In genomic region chr10:122018951-122019413, GRCh38 we compare ENCODE assay signal across 13 cellular contexts. TPM values are rescaled to one million over a fixed set of nuclear protein-coding genes. Genes with fewer than 3 reads are reported as not detected.
DNase-seq lines count a peak whose midpoint lies in the region; ATAC-seq and TF ChIP-seq lines count a peak whose summit lies in the region.
"Had no signal": no experiment of that assay in that cellular context is flagged by ENCODE, and none has a peak within 500 bp of the region (broad histone marks: within the 10 kb centered on the region; RNA-seq: fewer than 3 reads in every experiment).

No MANE protein-coding gene starts in this region.

- H3K36me3 ChIP-seq in mucosa of stomach (ENCODE audit: control insufficient read depth, insufficient read depth, low read length) (no peaks in the 10 kb centered on the region), vagina (no peaks in the 10 kb centered on the region)

- no peaks in the 10 kb centered on the region for H3K36me3 Mint-ChIP-seq in activated naive CD4-positive, alpha-beta T cell treated with anti-CD3 and anti-CD28 coated beads for 36 hours (ENCODE audit: low read depth)

- H3K27ac Mint-ChIP-seq in activated naive CD4-positive, alpha-beta T cell treated with anti-CD3 and anti-CD28 coated beads for 36 hours, result no peak overlapping the region

- H3K9me3 ChIP-seq in mucosa of stomach (ENCODE audit: control insufficient read depth, low read length) (no peaks in the 10 kb centered on the region), vagina (no peaks in the 10 kb centered on the region)

- intact Hi-C loops in vagina (cut with DNase I), result no loop called here
- intact Hi-C loops in activated naive CD4-positive, alpha-beta T cell treated with anti-CD3 and anti-CD28 coated beads for 36 hours (cut with micrococcal nuclease), result no loop called here

- H3K4me1 ChIP-seq in mucosa of stomach (ENCODE audit: control insufficient read depth, insufficient read depth, low read length) (peaks cover 35% of the 10 kb centered on the region), vagina (peaks cover 12% of the 10 kb centered on the region)

- peaks cover 10% of the 10 kb centered on the region for H3K27me3 Mint-ChIP-seq in activated naive CD4-positive, alpha-beta T cell treated with anti-CD3 and anti-CD28 coated beads for 36 hours (ENCODE audit: low read depth)

- DNase-seq in NOMO-1 (lab: John Stamatoyannopoulos, UW; ENCODE audit: unreplicated experiment in 2 of 2), result peak; percentile 14 to 28
- no peak for DNase-seq in NOMO-1 treated with DMSO at 0.1 percent for 48 hours (lab: John Stamatoyannopoulos, UW; ENCODE audit: unreplicated experiment)
- no peak for DNase-seq in vagina (ENCODE audit: extremely low spot score in 2 of 2)
- DNase-seq in MV-4-11 (lab: John Stamatoyannopoulos, UW), result no peak
- no peak for DNase-seq in activated naive CD4-positive, alpha-beta T cell treated with anti-CD3 and anti-CD28 coated beads for 36 hours
- DNase-seq: central memory CD4-positive, alpha-beta T cell; glutamatergic neuron; NCI-H446; occipital lobe had no signal

- peak overlapping the region; percentile 64 for H3K4me3 ChIP-seq in mucosa of stomach (ENCODE audit: low read length)
- H3K4me3 ChIP-seq in vagina, result peak overlapping the region; percentile 8 to 23

- H3K4me1 Mint-ChIP-seq in activated naive CD4-positive, alpha-beta T cell treated with anti-CD3 and anti-CD28 coated beads for 36 hours (ENCODE audit: low read depth), result no peaks in the 10 kb centered on the region

- no peak for TF ChIP-seq POLR2A in vagina (IDR thresholded peaks at IDR 0.05)

- H3K27me3 ChIP-seq in mucosa of stomach (ENCODE audit: control insufficient read depth, insufficient read depth, low read length) (no peaks in the 10 kb centered on the region), vagina (no peaks in the 10 kb centered on the region)

- peak overlapping the region; percentile 95 for H3K9ac ChIP-seq in mucosa of stomach (ENCODE audit: low read length)

- H3K9me3 Mint-ChIP-seq in activated naive CD4-positive, alpha-beta T cell treated with anti-CD3 and anti-CD28 coated beads for 36 hours, result peaks cover 2% of the 10 kb centered on the region

- TF ChIP-seq CTCF in vagina (IDR thresholded peaks at IDR 0.05), result no peak

- CTCF ChIA-PET in activated naive CD4-positive, alpha-beta T cell treated with anti-CD3 and anti-CD28 coated beads for 36 hours (lab: Charles Lee), result no interaction called here

- H3K27ac ChIP-seq in vagina, result peak overlapping the region; percentile 65

- peak; percentile 84 for ATAC-seq in esophagus mucosa
- ATAC-seq in HG02759 (IDR thresholded peaks at IDR 0.05; ENCODE audit: unreplicated experiment), result no peak

- H3K4me3 Mint-ChIP-seq in activated naive CD4-positive, alpha-beta T cell treated with anti-CD3 and anti-CD28 coated beads for 36 hours, result no peak overlapping the region

RNA-seq across cellular contexts. Expression of gene TACC2, which starts 30.0 kb away (rescaled TPM):
- total RNA-seq in esophagus mucosa (90.0 TPM), vagina (76.4 TPM)
- not detected for total RNA-seq in activated naive CD4-positive, alpha-beta T cell treated with anti-CD3 and anti-CD28 coated beads for 36 hours
- total RNA-seq: T-helper 2 cell treated with Interferon-gamma antibody and Interleukin-4, amounts not matched to agents 100 ng/mL and 5 ng/mL, for 36 hours had no signal

RNA-seq across cellular contexts. Expression of gene NSMCE4A, which starts 44.0 kb away (rescaled TPM):
- total RNA-seq in esophagus mucosa (33.9 TPM), vagina (80.8 TPM)
- total RNA-seq in activated naive CD4-positive, alpha-beta T cell treated with anti-CD3 and anti-CD28 coated beads for 36 hours, result 10 to 100 TPM; 47.5 to 48.8 TPM

Comparison
In these comparisons a context has a peak if more than half of its experiments do, and no peak if none do; other contexts are left out.
1. DNase-seq: peak in NOMO-1 (2 of 2); none in NOMO-1 treated with DMSO at 0.1 percent for 48 hours (single experiment), vagina (0 of 2), MV-4-11 (single experiment) and activated naive CD4-positive, alpha-beta T cell treated with anti-CD3 and anti-CD28 coated beads for 36 hours (single experiment).
2. RNA of gene TACC2, which starts 30.0 kb away (total RNA-seq): 90.0 TPM in esophagus mucosa (single experiment) and 76.4 TPM in vagina (single experiment); not detected in activated naive CD4-positive, alpha-beta T cell treated with anti-CD3 and anti-CD28 coated beads for 36 hours; every median in the first group is over 10 times any median in the second.